1 cellular context compared by ENCODE assay signal in genomic region chr3:186124618-186125017, GRCh38.
TF ChIP-seq lines count a peak whose summit lies in the region.

No MANE protein-coding gene starts in this region.

TF ChIP-seq in HepG2, 621 proteins besides CTCF, POLR2A, EP300 and RAD21 (continued from another document):
- TF ChIP-seq, protein P1, sequence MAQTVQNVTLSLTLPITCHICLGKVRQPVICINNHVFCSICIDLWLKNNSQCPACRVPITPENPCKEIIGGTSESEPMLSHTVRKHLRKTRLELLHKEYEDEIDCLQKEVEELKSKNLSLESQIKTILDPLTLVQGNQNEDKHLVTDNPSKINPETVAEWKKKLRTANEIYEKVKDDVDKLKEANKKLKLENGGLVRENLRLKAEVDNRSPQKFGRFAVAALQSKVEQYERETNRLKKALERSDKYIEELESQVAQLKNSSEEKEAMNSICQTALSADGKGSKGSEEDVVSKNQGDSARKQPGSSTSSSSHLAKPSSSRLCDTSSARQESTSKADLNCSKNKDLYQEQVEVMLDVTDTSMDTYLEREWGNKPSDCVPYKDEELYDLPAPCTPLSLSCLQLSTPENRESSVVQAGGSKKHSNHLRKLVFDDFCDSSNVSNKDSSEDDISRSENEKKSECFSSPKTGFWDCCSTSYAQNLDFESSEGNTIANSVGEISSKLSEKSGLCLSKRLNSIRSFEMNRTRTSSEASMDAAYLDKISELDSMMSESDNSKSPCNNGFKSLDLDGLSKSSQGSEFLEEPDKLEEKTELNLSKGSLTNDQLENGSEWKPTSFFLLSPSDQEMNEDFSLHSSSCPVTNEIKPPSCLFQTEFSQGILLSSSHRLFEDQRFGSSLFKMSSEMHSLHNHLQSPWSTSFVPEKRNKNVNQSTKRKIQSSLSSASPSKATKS (CRISPR knock-in tag; IDR thresholded peaks at IDR 0.05): no peak
- TF ChIP-seq ZNF432 (CRISPR knock-in tag; IDR thresholded peaks at IDR 0.05; ENCODE audit: borderline replicate concordance): no peak
- TF ChIP-seq PRDM15 (CRISPR knock-in tag; IDR thresholded peaks at IDR 0.05): no peak
- no peak for TF ChIP-seq ARHGAP35 (CRISPR knock-in tag; IDR thresholded peaks at IDR 0.05; ENCODE audit: borderline replicate concordance)
- TF ChIP-seq, protein P2, sequence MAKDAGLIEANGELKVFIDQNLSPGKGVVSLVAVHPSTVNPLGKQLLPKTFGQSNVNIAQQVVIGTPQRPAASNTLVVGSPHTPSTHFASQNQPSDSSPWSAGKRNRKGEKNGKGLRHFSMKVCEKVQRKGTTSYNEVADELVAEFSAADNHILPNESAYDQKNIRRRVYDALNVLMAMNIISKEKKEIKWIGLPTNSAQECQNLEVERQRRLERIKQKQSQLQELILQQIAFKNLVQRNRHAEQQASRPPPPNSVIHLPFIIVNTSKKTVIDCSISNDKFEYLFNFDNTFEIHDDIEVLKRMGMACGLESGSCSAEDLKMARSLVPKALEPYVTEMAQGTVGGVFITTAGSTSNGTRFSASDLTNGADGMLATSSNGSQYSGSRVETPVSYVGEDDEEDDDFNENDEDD (CRISPR knock-in tag; IDR thresholded peaks at IDR 0.05; ENCODE audit: borderline replicate concordance): no peak
- TF ChIP-seq ZFX (CRISPR knock-in tag; IDR thresholded peaks at IDR 0.05; ENCODE audit: low read depth): no peak
- TF ChIP-seq SAP130 (CRISPR knock-in tag; IDR thresholded peaks at IDR 0.05; ENCODE audit: low read depth): no peak
